ENCODE assay signal across 33 cellular contexts in genomic region chr1:74726063-74726462, GRCh38. TPM values are rescaled to one million over a fixed set of nuclear protein-coding genes. Genes with fewer than 3 reads are reported as not detected.
"Had no signal": no experiment of that assay in that cellular context is flagged by ENCODE, and none has a peak within 500 bp of the region (broad histone marks: within the 10 kb centered on the region; RNA-seq: fewer than 3 reads in every experiment).

No MANE protein-coding gene starts in this region.

- H3K27me3 Mint-ChIP-seq: progenitor cell of endocrine pancreas; stimulated activated memory B cell treated with anti-CD40 and anti-IgM and Interleukin-4, amounts not matched to agents 10 μg/mL and 1 μg/mL and 100 μg/mL, for 72 hours; stimulated activated naive CD8-positive, alpha-beta T cell treated with anti-CD3 and anti-CD28 coated beads, Interleukin-15, amount 100 ng/mL, for 72 hours had no signal

- H3K27ac ChIP-seq: neural progenitor cell, ovary, parathyroid adenoma, psoas muscle, skin epidermis, spleen, suprapubic skin, testis, tibial artery, transverse colon, upper lobe of left lung, vagina had no signal

- H3K27ac Mint-ChIP-seq: natural killer cell; nephron; neural progenitor cell; progenitor cell of endocrine pancreas; stimulated activated memory B cell treated with anti-CD40 and anti-IgM and Interleukin-4, amounts not matched to agents 10 μg/mL and 1 μg/mL and 100 μg/mL, for 72 hours; stimulated activated naive CD8-positive, alpha-beta T cell treated with anti-CD3 and anti-CD28 coated beads, Interleukin-15, amount 100 ng/mL, for 72 hours had no signal

- H3K4me1 ChIP-seq: neural progenitor cell, parathyroid adenoma, suprapubic skin, testis had no signal

- H3K9ac ChIP-seq: neural progenitor cell, parathyroid adenoma had no signal

- H3K4me3 ChIP-seq: neural progenitor cell, ovary, psoas muscle, skin epidermis, smooth muscle cell, spleen, suprapubic skin, testis, tibial artery, transverse colon, upper lobe of left lung, vagina had no signal

- H2AFZ ChIP-seq: neural progenitor cell, parathyroid adenoma had no signal

- H3K4me3 Mint-ChIP-seq: natural killer cell; nephron; neural progenitor cell; stimulated activated memory B cell treated with anti-CD40 and anti-IgM and Interleukin-4, amounts not matched to agents 10 μg/mL and 1 μg/mL and 100 μg/mL, for 72 hours; stimulated activated naive CD8-positive, alpha-beta T cell treated with anti-CD3 and anti-CD28 coated beads, Interleukin-15, amount 100 ng/mL, for 72 hours had no signal

- H3K4me2 ChIP-seq: neural progenitor cell, smooth muscle cell had no signal

- H3K9me3 ChIP-seq: psoas muscle, testis, tibial artery, transverse colon, vagina had no signal

- H3K27me3 ChIP-seq: neural progenitor cell, ovary, spleen, suprapubic skin, testis, tibial artery, transverse colon, upper lobe of left lung, vagina had no signal

- H3K4me1 Mint-ChIP-seq: nephron, neural progenitor cell had no signal

- H3K79me2 ChIP-seq: parathyroid adenoma had no signal

- DNase-seq: natural killer cell; occipital lobe; ovary; posterior cingulate gyrus; psoas muscle; right cardiac atrium; spleen; stimulated activated CD4-positive, alpha-beta T cell treated with anti-CD3 and anti-CD28 coated beads, Interleukin-12 subunit alpha, Interleukin-12 subunit beta, amount 100 ng/mL, for 4 hours; stimulated activated CD4-positive, alpha-beta T cell treated with anti-CD3 and anti-CD28 coated beads, Interleukin-1b, Interleukin-23, amount 100 ng/mL, for 48 hours; stimulated activated CD4-positive, alpha-beta T cell treated with anti-CD3 and anti-CD28 coated beads, Interleukin-4, amount 100 ng/mL, for 1 hour; stimulated activated CD4-positive, alpha-beta T cell treated with anti-CD3 and anti-CD28 coated beads, Interleukin-4, amount 100 ng/mL, for 4 hours; stimulated activated CD8-positive, alpha-beta memory T cell treated with anti-CD3 and anti-CD28 coated beads, Interleukin-4, amount 100 ng/mL, for 48 hours; stimulated activated naive CD4-positive, alpha-beta T cell; stimulated activated naive CD8-positive, alpha-beta T cell treated with anti-CD3 and anti-CD28 coated beads, Interleukin-15, amount 100 ng/mL, for 72 hours; stimulated activated naive CD8-positive, alpha-beta T cell treated with anti-CD3 and anti-CD28 coated beads, Interleukin-15, Interleukin-2, amounts not matched to agents 100 U/mL and 50 U/mL, for 24 hours; substantia nigra; testis; tibial artery; transverse colon; upper lobe of left lung had no signal

- ATAC-seq: natural killer cell; psoas muscle; right cardiac atrium; sciatic nerve; stimulated activated memory B cell treated with anti-CD40 and anti-IgM and Interleukin-4, amounts not matched to agents 10 μg/mL and 1 μg/mL and 100 μg/mL, for 72 hours; stimulated activated naive CD8-positive, alpha-beta T cell treated with anti-CD3 and anti-CD28 coated beads, Interleukin-15, amount 100 ng/mL, for 72 hours; stimulated activated naive CD8-positive, alpha-beta T cell treated with anti-CD3 and anti-CD28 coated beads, Interleukin-15, Interleukin-2, amounts not matched to agents 100 U/mL and 50 U/mL, for 24 hours had no signal

- FAIRE-seq: urothelium cell line had no signal

- H3K36me3 ChIP-seq: neural progenitor cell, ovary had no signal

RNA-seq across cellular contexts. Expression of gene CRYZ, which starts 6.8 kb away (rescaled TPM):
- total RNA-seq: smooth muscle cell had no signal
- polyA plus RNA-seq: smooth muscle cell had no signal

RNA-seq across cellular contexts. Expression of gene TYW3, which starts 6.9 kb away (rescaled TPM):
- total RNA-seq: smooth muscle cell had no signal
- polyA plus RNA-seq: smooth muscle cell had no signal

RNA-seq across cellular contexts. Expression of gene ERICH3, which starts 52.5 kb away (rescaled TPM):
- total RNA-seq: osteoblast, right cardiac atrium, smooth muscle cell, suprapubic skin, ureter had no signal
- polyA plus RNA-seq: smooth muscle cell had no signal
